Comparison of ENCODE assay signal across 9 cellular contexts in genomic region chr22:30459206-30460052, GRCh38. TPM values are rescaled to one million over a fixed set of nuclear protein-coding genes. Genes with fewer than 3 reads are reported as not detected.
A peak's percentile ranks its signal among the peaks of the same experiment; 100 is the strongest.
DNase-seq lines count a peak whose midpoint lies in the region; ATAC-seq, FAIRE-seq and TF ChIP-seq lines count a peak whose summit lies in the region.
"Had no signal": no experiment of that assay in that cellular context is flagged by ENCODE, and none has a peak within 500 bp of the region (broad histone marks: within the 10 kb centered on the region; RNA-seq: fewer than 3 reads in every experiment).

No MANE protein-coding gene starts in this region.

- H3K36me3 Mint-ChIP-seq in T-helper 1 cell treated with Interleukin-12 subunit alpha and Interleukin-12 subunit beta and Interleukin-4 antibody, amounts not matched to agents 30 μg/mL and 1 μg/mL, for 36 hours (ENCODE audit: low read depth) = no peaks in the 10 kb centered on the region
- H3K36me3 Mint-ChIP-seq in central memory CD8-positive, alpha-beta T cell (ENCODE audit: insufficient read depth) = no peaks in the 10 kb centered on the region
- H3K36me3 Mint-ChIP-seq in nephron progenitor cell (ENCODE audit: low read depth) = no peaks in the 10 kb centered on the region
- H3K36me3 Mint-ChIP-seq in activated T-cell treated with anti-CD3 and anti-CD28 coated beads, Interleukin-2, amount 50 U/mL, for 24 hours (ENCODE audit: low read depth) = no peaks in the 10 kb centered on the region
- H3K36me3 Mint-ChIP-seq: brain had no signal

- H3K27ac Mint-ChIP-seq in T-helper 1 cell treated with Interleukin-12 subunit alpha and Interleukin-12 subunit beta and Interleukin-4 antibody, amounts not matched to agents 30 μg/mL and 1 μg/mL, for 36 hours = peak overlapping the region; percentile 60
- H3K27ac Mint-ChIP-seq in central memory CD8-positive, alpha-beta T cell (ENCODE audit: low read depth) = no peak overlapping the region
- no peak overlapping the region for H3K27ac Mint-ChIP-seq in nephron progenitor cell
- no peak overlapping the region for H3K27ac Mint-ChIP-seq in activated T-cell treated with anti-CD3 and anti-CD28 coated beads, Interleukin-2, amount 50 U/mL, for 24 hours
- H3K27ac Mint-ChIP-seq: brain had no signal

- TF ChIP-seq CTCF in nephron progenitor cell (IDR thresholded peaks at IDR 0.05) = no peak

- H3K27me3 Mint-ChIP-seq in T-helper 1 cell treated with Interleukin-12 subunit alpha and Interleukin-12 subunit beta and Interleukin-4 antibody, amounts not matched to agents 30 μg/mL and 1 μg/mL, for 36 hours (ENCODE audit: low read depth) = peaks cover 6% of the 10 kb centered on the region
- H3K27me3 Mint-ChIP-seq in central memory CD8-positive, alpha-beta T cell = peaks cover 46% of the 10 kb centered on the region
- H3K27me3 Mint-ChIP-seq in nephron progenitor cell (ENCODE audit: low read depth, poor library complexity) = peaks cover 40% of the 10 kb centered on the region
- peaks cover 24% of the 10 kb centered on the region for H3K27me3 Mint-ChIP-seq in activated T-cell treated with anti-CD3 and anti-CD28 coated beads, Interleukin-2, amount 50 U/mL, for 24 hours

- H3K4me1 Mint-ChIP-seq in T-helper 1 cell treated with Interleukin-12 subunit alpha and Interleukin-12 subunit beta and Interleukin-4 antibody, amounts not matched to agents 30 μg/mL and 1 μg/mL, for 36 hours (ENCODE audit: low read depth) = peaks cover 12% of the 10 kb centered on the region
- no peaks in the 10 kb centered on the region for H3K4me1 Mint-ChIP-seq in central memory CD8-positive, alpha-beta T cell
- no peaks in the 10 kb centered on the region for H3K4me1 Mint-ChIP-seq in nephron progenitor cell
- H3K4me1 Mint-ChIP-seq in activated T-cell treated with anti-CD3 and anti-CD28 coated beads, Interleukin-2, amount 50 U/mL, for 24 hours (ENCODE audit: low read depth) = no peaks in the 10 kb centered on the region
- H3K4me1 Mint-ChIP-seq: brain had no signal

- DNase-seq in T-helper 1 cell (no peak), NCI-H69 (lab: John Stamatoyannopoulos, UW) (peak; percentile 50), nephron progenitor cell (peak; percentile 69), NCI-H2029 treated with DMSO at 0.1 percent for 48 hours (lab: John Stamatoyannopoulos, UW) (no peak), GM12892 (ENCODE audit: insufficient read length) (no peak)
- DNase-seq in central memory CD8-positive, alpha-beta T cell (ENCODE audit: low spot score in 2 of 2) = no peak
- no peak for DNase-seq in activated T-cell treated with anti-CD3 and anti-CD28 coated beads, Interleukin-2, amount 50 U/mL, for 24 hours

- peaks cover 4% of the 10 kb centered on the region for H3K9me3 Mint-ChIP-seq in T-helper 1 cell treated with Interleukin-12 subunit alpha and Interleukin-12 subunit beta and Interleukin-4 antibody, amounts not matched to agents 30 μg/mL and 1 μg/mL, for 36 hours
- H3K9me3 Mint-ChIP-seq in central memory CD8-positive, alpha-beta T cell = no peaks in the 10 kb centered on the region
- H3K9me3 Mint-ChIP-seq in nephron progenitor cell = no peaks in the 10 kb centered on the region
- no peaks in the 10 kb centered on the region for H3K9me3 Mint-ChIP-seq in activated T-cell treated with anti-CD3 and anti-CD28 coated beads, Interleukin-2, amount 50 U/mL, for 24 hours

- H3K4me3 Mint-ChIP-seq in T-helper 1 cell treated with Interleukin-12 subunit alpha and Interleukin-12 subunit beta and Interleukin-4 antibody, amounts not matched to agents 30 μg/mL and 1 μg/mL, for 36 hours = no peak overlapping the region
- no peak overlapping the region for H3K4me3 Mint-ChIP-seq in central memory CD8-positive, alpha-beta T cell
- no peak overlapping the region for H3K4me3 Mint-ChIP-seq in nephron progenitor cell
- no peak overlapping the region for H3K4me3 Mint-ChIP-seq in activated T-cell treated with anti-CD3 and anti-CD28 coated beads, Interleukin-2, amount 50 U/mL, for 24 hours
- H3K4me3 Mint-ChIP-seq: brain had no signal

- FAIRE-seq in GM12892 (lab: Jason Lieb, UNC) = no peak

- peak; percentile 46 for ATAC-seq in central memory CD8-positive, alpha-beta T cell (replicated peaks; ENCODE audit: extremely low read depth, poor library complexity, severe bottlenecking)

- TF ChIP-seq POLR2A in GM12892 (IDR thresholded peaks at IDR 0.05; ENCODE audit: low read depth, low read length) = no peak

RNA-seq across cellular contexts. Expression of gene SEC14L3, which starts 12.4 kb away (rescaled TPM):
- not detected for polyA plus RNA-seq in GM12892 (2012; ENCODE audit: missing spikeins)

RNA-seq across cellular contexts. Expression of gene MTFP1, which starts 33.9 kb away (rescaled TPM):
- 53.5 TPM for polyA plus RNA-seq in GM12892 (2012; ENCODE audit: missing spikeins)

RNA-seq across cellular contexts. Expression of gene SEC14L4, which starts 46.1 kb away (rescaled TPM):
- polyA plus RNA-seq in GM12892 (2012; ENCODE audit: missing spikeins) = not detected

Comparison
In these comparisons a context has a peak if more than half of its experiments do, and no peak if none do; other contexts are left out.
1. DNase-seq: peak in NCI-H69 (single experiment) and nephron progenitor cell (single experiment); none in T-helper 1 cell (0 of 5), central memory CD8-positive, alpha-beta T cell (0 of 2), NCI-H2029 treated with DMSO at 0.1 percent for 48 hours (single experiment), activated T-cell treated with anti-CD3 and anti-CD28 coated beads, Interleukin-2, amount 50 U/mL, for 24 hours (single experiment) and GM12892 (single experiment).